Comparison of ENCODE assay signal across 37 cellular contexts in genomic region chr2:15974565-15975260, GRCh38. TPM values are rescaled to one million over a fixed set of nuclear protein-coding genes. Genes with fewer than 3 reads are reported as not detected.
"Had no signal": no experiment of that assay in that cellular context is flagged by ENCODE, and none has a peak within 500 bp of the region (broad histone marks: within the 10 kb centered on the region; RNA-seq: fewer than 3 reads in every experiment).

No MANE protein-coding gene starts in this region.

- H3K9me3 Mint-ChIP-seq: activated B cell treated with CpG ODN at 0.5 μM for 24 hours; activated CD4-positive, alpha-beta memory T cell treated with anti-CD3 and anti-CD28 coated beads for 36 hours; activated CD4-positive, alpha-beta T cell treated with anti-CD3 and anti-CD28 coated beads, Interleukin-2, amount 10 ng/mL, durations not matched to agents 24 days and 14 days; activated CD8-positive, alpha-beta T cell treated with anti-CD3 and anti-CD28 coated beads for 36 hours; activated naive CD4-positive, alpha-beta T cell treated with anti-CD3 and anti-CD28 coated beads for 36 hours; activated naive CD8-positive, alpha-beta T cell treated with anti-CD3 and anti-CD28 coated beads for 36 hours; activated T-cell treated with anti-CD3 and anti-CD28 coated beads, Interleukin-2, amount 50 U/mL, for 4 hours; activated T-cell treated with anti-CD3 and anti-CD28 coated beads, Interleukin-2, amount 50 U/mL, for 72 hours; activated T-helper 1 cell treated with anti-CD3 and anti-CD28 coated beads, Interleukin-12 subunit alpha, Interleukin-12 subunit beta, Interleukin-2, Interleukin-4 antibody, amounts not matched to agents 30 ng/mL and 10 ng/mL and 1 ng/mL, durations not matched to agents 14 hours and 24 hours and 36 hours; activated T-helper 17 cell treated with anti-CD3 and anti-CD28 coated beads, Interleukin-2, amount 50 U/mL, for 72 hours; T-helper 1 cell treated with Interleukin-12 subunit alpha and Interleukin-12 subunit beta and Interleukin-4 antibody, amounts not matched to agents 30 μg/mL and 1 μg/mL, for 36 hours; T-helper 2 cell treated with Interferon-gamma antibody and Interleukin-4, amounts not matched to agents 5 μg/mL and 100 μg/mL, for 36 hours had no signal

- H3K36me3 ChIP-seq: adrenal gland, brain microvascular endothelial cell, breast epithelium had no signal

- H3K27me3 Mint-ChIP-seq: activated CD4-positive, alpha-beta T cell treated with anti-CD3 and anti-CD28 coated beads, Interleukin-2, amount 10 ng/mL, durations not matched to agents 24 days and 14 days; activated naive CD8-positive, alpha-beta T cell treated with anti-CD3 and anti-CD28 coated beads for 36 hours; activated T-helper 17 cell treated with anti-CD3 and anti-CD28 coated beads, Interleukin-2, amount 50 U/mL, for 72 hours had no signal

- H3K4me3 ChIP-seq: adrenal gland, body of pancreas, breast epithelium had no signal

- H3K4me1 Mint-ChIP-seq: activated B cell treated with CpG ODN at 0.5 μM for 24 hours had no signal

- H3K27ac Mint-ChIP-seq: activated B cell treated with CpG ODN at 0.5 μM for 24 hours; activated CD4-positive, alpha-beta memory T cell treated with anti-CD3 and anti-CD28 coated beads for 36 hours; activated CD4-positive, alpha-beta T cell treated with anti-CD3 and anti-CD28 coated beads, Interleukin-2, amount 10 ng/mL, durations not matched to agents 24 days and 14 days; activated CD8-positive, alpha-beta T cell treated with anti-CD3 and anti-CD28 coated beads for 36 hours; activated naive CD4-positive, alpha-beta T cell treated with anti-CD3 and anti-CD28 coated beads for 36 hours; activated naive CD4-positive, alpha-beta T cell treated with anti-CD3 and anti-CD28 coated beads, Interleukin-2, amount 50 U/mL, for 72 hours; activated naive CD8-positive, alpha-beta T cell treated with anti-CD3 and anti-CD28 coated beads for 36 hours; activated T-cell treated with anti-CD3 and anti-CD28 coated beads, Interleukin-2, amount 50 U/mL, for 72 hours; activated T-helper 1 cell treated with anti-CD3 and anti-CD28 coated beads, Interleukin-12 subunit alpha, Interleukin-12 subunit beta, Interleukin-2, Interleukin-4 antibody, amounts not matched to agents 30 ng/mL and 10 ng/mL and 1 ng/mL, durations not matched to agents 14 hours and 24 hours and 36 hours; activated T-helper 17 cell treated with anti-CD3 and anti-CD28 coated beads, Interleukin-2, amount 50 U/mL, for 72 hours; T-helper 1 cell treated with Interleukin-12 subunit alpha and Interleukin-12 subunit beta and Interleukin-4 antibody, amounts not matched to agents 30 μg/mL and 1 μg/mL, for 36 hours; T-helper 2 cell treated with Interferon-gamma antibody and Interleukin-4, amounts not matched to agents 5 μg/mL and 100 μg/mL, for 36 hours had no signal

- H3K27me3 ChIP-seq: adrenal gland, body of pancreas, brain microvascular endothelial cell had no signal

- H3K36me3 Mint-ChIP-seq: activated CD4-positive, alpha-beta memory T cell treated with anti-CD3 and anti-CD28 coated beads for 36 hours; activated naive CD8-positive, alpha-beta T cell treated with anti-CD3 and anti-CD28 coated beads for 36 hours had no signal

- H3K9me3 ChIP-seq: adrenal gland, body of pancreas, breast epithelium had no signal

- H3K4me1 ChIP-seq: adrenal gland, body of pancreas, breast epithelium had no signal

- H3K27ac ChIP-seq: adrenal gland, body of pancreas, brain microvascular endothelial cell, breast epithelium, VCaP had no signal

- H3K4me3 Mint-ChIP-seq: activated B cell treated with CpG ODN at 0.5 μM for 24 hours; activated CD4-positive, alpha-beta memory T cell treated with anti-CD3 and anti-CD28 coated beads for 36 hours; activated CD4-positive, alpha-beta T cell treated with anti-CD3 and anti-CD28 coated beads, Interleukin-2, amount 10 ng/mL, durations not matched to agents 24 days and 14 days; activated CD8-positive, alpha-beta T cell treated with anti-CD3 and anti-CD28 coated beads for 36 hours; activated naive CD4-positive, alpha-beta T cell treated with anti-CD3 and anti-CD28 coated beads for 36 hours; activated naive CD8-positive, alpha-beta T cell treated with anti-CD3 and anti-CD28 coated beads for 36 hours; activated T-cell treated with anti-CD3 and anti-CD28 coated beads, Interleukin-2, amount 50 U/mL, for 4 hours; activated T-cell treated with anti-CD3 and anti-CD28 coated beads, Interleukin-2, amount 50 U/mL, for 72 hours; activated T-helper 1 cell treated with anti-CD3 and anti-CD28 coated beads, Interleukin-12 subunit alpha, Interleukin-12 subunit beta, Interleukin-2, Interleukin-4 antibody, amounts not matched to agents 30 ng/mL and 10 ng/mL and 1 ng/mL, durations not matched to agents 14 hours and 24 hours and 36 hours; activated T-helper 17 cell treated with anti-CD3 and anti-CD28 coated beads, Interleukin-2, amount 50 U/mL, for 72 hours; T-helper 1 cell treated with Interleukin-12 subunit alpha and Interleukin-12 subunit beta and Interleukin-4 antibody, amounts not matched to agents 30 μg/mL and 1 μg/mL, for 36 hours; T-helper 2 cell treated with Interferon-gamma antibody and Interleukin-4, amounts not matched to agents 5 μg/mL and 100 μg/mL, for 36 hours had no signal

- ATAC-seq: activated CD8-positive, alpha-beta T cell treated with anti-CD3 and anti-CD28 coated beads for 36 hours; activated naive CD4-positive, alpha-beta T cell treated with anti-CD3 and anti-CD28 coated beads, Interleukin-2, amount 50 U/mL, for 72 hours; activated T-cell treated with anti-CD3 and anti-CD28 coated beads, Interleukin-2, amount 50 U/mL, for 4 hours; activated T-cell treated with anti-CD3 and anti-CD28 coated beads, Interleukin-2, amount 50 U/mL, for 72 hours; activated T-helper 17 cell treated with anti-CD3 and anti-CD28 coated beads, Interleukin-2, amount 50 U/mL, for 72 hours; body of pancreas had no signal

- DNase-seq: activated B cell treated with CpG ODN at 0.5 μM for 24 hours; activated CD4-positive, alpha-beta memory T cell treated with anti-CD3 and anti-CD28 coated beads for 36 hours; activated CD4-positive, alpha-beta T cell treated with anti-CD3 and anti-CD28 coated beads for 4 hours; activated CD4-positive, alpha-beta T cell treated with anti-CD3 and anti-CD28 coated beads, Interleukin-2, amount 10 ng/mL, durations not matched to agents 24 days and 14 days; activated CD4-positive, alpha-beta T cell treated with anti-CD3 and anti-CD28 coated beads, Interleukin-2, amount 50 U/mL, for 1 hour; activated CD4-positive, alpha-beta T cell treated with anti-CD3 and anti-CD28 coated beads, Interleukin-2, amount 50 U/mL, for 4 hours; activated CD4-positive, CD25-positive, alpha-beta regulatory T cell treated with anti-CD3 and anti-CD28 coated beads, Interleukin-2, amount 50 U/mL, for 72 hours; activated CD8-positive, alpha-beta memory T cell treated with anti-CD3 and anti-CD28 coated beads, Interleukin-2, amount 50 U/mL, for 4 hours; activated CD8-positive, alpha-beta T cell treated with anti-CD3 and anti-CD28 coated beads for 36 hours; activated effector memory CD4-positive, alpha-beta T cell treated with anti-CD3 and anti-CD28 coated beads, Interleukin-2, amount 50 U/mL, for 16 hours; activated gamma-delta T cell treated with Interleukin-2 at 50 U/mL for 16 hours; activated naive CD4-positive, alpha-beta T cell; activated naive CD4-positive, alpha-beta T cell treated with anti-CD3 and anti-CD28 coated beads for 36 hours; activated naive CD4-positive, alpha-beta T cell treated with anti-CD3 and anti-CD28 coated beads, Interleukin-2, amount 50 U/mL, for 16 hours; activated naive CD8-positive, alpha-beta T cell treated with anti-CD3 and anti-CD28 coated beads for 36 hours; activated T-cell treated with anti-CD3 and anti-CD28 coated beads for 4 hours; activated T-cell treated with anti-CD3 and anti-CD28 coated beads, Interleukin-2, amount 50 U/mL, for 1 hour; activated T-cell treated with anti-CD3 and anti-CD28 coated beads, Interleukin-2, amount 50 U/mL, for 4 hours; activated T-cell treated with anti-CD3 and anti-CD28 coated beads, Interleukin-2, amount 50 U/mL, for 72 hours; adrenal gland; amniotic stem cell; aorta; body of pancreas; brain microvascular endothelial cell; central memory CD4-positive, alpha-beta T cell; T-helper 2 cell; T-helper 9 cell had no signal

- FAIRE-seq: astrocyte, TTC549 had no signal

RNA-seq across cellular contexts. Expression of gene MYCN, which starts 34.4 kb away (rescaled TPM):
- total RNA-seq: activated B cell treated with CpG ODN at 0.5 μM for 24 hours; activated CD4-positive, alpha-beta T cell treated with anti-CD3 and anti-CD28 coated beads, Interleukin-2, amount 10 ng/mL, durations not matched to agents 24 days and 14 days; activated CD8-positive, alpha-beta memory T cell treated with anti-CD3 and anti-CD28 coated beads for 36 hours; activated naive CD4-positive, alpha-beta T cell treated with anti-CD3 and anti-CD28 coated beads, Interleukin-2, amount 50 U/mL, for 72 hours; activated T-helper 1 cell treated with anti-CD3 and anti-CD28 coated beads, Interleukin-12 subunit alpha, Interleukin-12 subunit beta, Interleukin-2, Interleukin-4 antibody, amounts not matched to agents 30 ng/mL and 10 ng/mL and 1 ng/mL, durations not matched to agents 14 hours and 24 hours and 36 hours; activated T-helper 17 cell treated with anti-CD3 and anti-CD28 coated beads, Interleukin-2, amount 50 U/mL, for 72 hours; body of pancreas had no signal
